In the genomic region with DNA sequence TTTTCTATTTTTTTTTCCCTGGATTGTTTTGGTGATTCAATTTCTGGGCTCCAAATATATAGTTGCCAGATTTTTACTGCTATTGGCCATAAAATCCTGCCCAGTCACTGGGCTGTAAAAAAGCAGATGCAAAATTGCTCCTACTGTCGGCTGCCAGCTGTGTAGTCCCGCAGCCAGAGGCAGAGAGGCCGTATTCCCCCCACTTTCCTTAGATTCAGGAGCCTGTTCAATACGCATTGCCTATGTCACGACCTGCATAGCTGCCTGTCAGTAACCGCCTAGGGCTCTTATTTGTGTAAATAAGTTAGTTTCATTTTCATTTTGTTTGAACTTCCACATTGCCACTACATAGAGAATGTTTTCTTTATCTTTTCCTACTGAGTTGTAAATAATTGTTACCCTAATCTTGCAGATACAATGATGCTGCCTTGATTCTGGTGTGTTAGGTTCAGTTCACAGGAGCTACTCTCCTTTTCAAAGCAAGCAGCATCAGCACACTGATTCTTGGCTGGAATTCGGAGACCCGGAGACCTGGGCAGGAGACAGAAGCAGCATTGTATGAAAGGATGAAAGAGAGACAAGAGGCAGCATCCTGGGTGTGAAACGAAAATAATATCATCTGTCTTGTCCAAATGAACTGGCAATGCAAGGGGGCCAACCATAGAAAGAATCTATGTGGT, we compare ENCODE assay signal across 7 cellular contexts. TPM values are rescaled to one million over a fixed set of nuclear protein-coding genes. Genes with fewer than 3 reads are reported as not detected.
DNase-seq lines count a peak whose midpoint lies in the region; ATAC-seq and TF ChIP-seq lines count a peak whose summit lies in the region.

No MANE protein-coding gene starts in this region.

- H3K27me3 ChIP-seq in GM06990 (replicated peaks; ENCODE audit: control insufficient read depth, insufficient read depth, low read length) (no peaks in the 10 kb centered on the region), ascending aorta (no peaks in the 10 kb centered on the region), stomach (no peaks in the 10 kb centered on the region)

- H3K36me3 ChIP-seq in GM06990 (ENCODE audit: control insufficient read depth, insufficient read depth, low read length) (no peaks in the 10 kb centered on the region), ascending aorta (no peaks in the 10 kb centered on the region), stomach (no peaks in the 10 kb centered on the region)

- H3K9me3 ChIP-seq in ascending aorta (peaks cover 0 to 5% of the 10 kb centered on the region in 2 donors), stomach (no peaks in the 10 kb centered on the region)

- DNase-seq in GM06990 (ENCODE audit: extremely low read depth, insufficient read length) (no peak), LNCaP clone FGC (ENCODE audit: low read depth) (peak; percentile 2), ascending aorta (ENCODE audit: low spot score in 2 of 2) (no peak), iPS-NIHi11 (ENCODE audit: low spot score) (peak; percentile 26), stomach (no peak), NCI-H1417 treated with DMSO at 0.1 percent for 48 hours (lab: John Stamatoyannopoulos, UW) (no peak)

- intact Hi-C loops in ascending aorta (cut with DNase I): no loop called here
- intact Hi-C loops in stomach (cut with DNase I; ENCODE audit: low total_unique reads): no loop called here

- H3K4me1 ChIP-seq in ascending aorta (peaks cover 0 to 13% of the 10 kb centered on the region in 2 donors), stomach (peaks cover 5 to 17% (median 11%) of the 10 kb centered on the region in 4 donors)

- WGBS in stomach, 5 donors: 8 to 21% (median 15%) methylated on average over 9 of the region's 9 CpGs

- no peak for TF ChIP-seq CTCF in GM06990 (IDR thresholded peaks at IDR 0.05; ENCODE audit: insufficient read depth, low read length, poor library complexity, severe bottlenecking)
- no peak for TF ChIP-seq CTCF in LNCaP clone FGC (IDR thresholded peaks at IDR 0.05; ENCODE audit: control insufficient read depth, extremely low read depth, insufficient read depth)
- no peak for TF ChIP-seq CTCF in ascending aorta (IDR thresholded peaks at IDR 0.05)
- no peak for TF ChIP-seq CTCF in stomach (IDR thresholded peaks at IDR 0.05)

- ATAC-seq in GM21447 (IDR thresholded peaks at IDR 0.05; ENCODE audit: unreplicated experiment): peak; percentile 82

- TF ChIP-seq EP300 in stomach (IDR thresholded peaks at IDR 0.05): no peak

- TF ChIP-seq POLR2A in stomach (IDR thresholded peaks at IDR 0.05): no peak

- H3K27ac ChIP-seq in ascending aorta: peak overlapping the region; percentile 17 to 47
- peak overlapping the region in 4 of 5 donors; percentile 9 to 47 (median 42) for H3K27ac ChIP-seq in stomach

- H3K4me3 ChIP-seq in GM06990 (replicated peaks; ENCODE audit: low read depth, low read length): peak overlapping the region; percentile 36
- H3K4me3 ChIP-seq in LNCaP clone FGC (ENCODE audit: low read depth, low read length): peak overlapping the region; percentile 32
- peak overlapping the region; percentile 40 to 53 for H3K4me3 ChIP-seq in ascending aorta
- H3K4me3 ChIP-seq in stomach: peak overlapping the region; percentile 32 to 42 (median 36)

RNA-seq across cellular contexts. Expression of gene UST, which starts 46.0 kb away (rescaled TPM):
- total RNA-seq in ascending aorta: 27.0 TPM
- total RNA-seq in stomach: 10 to 100 TPM in 4 of 5 donors, 1 to 10 TPM in 1; 2.5 to 45.8 (median 16.7) TPM
- 1 to 10 TPM; 2.2 to 6.3 (median 3.6) TPM for polyA plus RNA-seq in stomach

Comparison
In these comparisons a context has a peak if more than half of its experiments do, and no peak if none do; other contexts are left out.
1. DNase-seq: peak in LNCaP clone FGC (single experiment) and iPS-NIHi11 (single experiment); none in GM06990 (single experiment), ascending aorta (0 of 2), stomach (single experiment) and NCI-H1417 treated with DMSO at 0.1 percent for 48 hours (single experiment).
2. Peak in every context shown above with its lines, with median percentiles within 50 percentile points of each other: H3K4me3 ChIP-seq.